ENCODE assay signal across 35 cellular contexts in genomic region chr20:54056762-54057639, GRCh38. TPM values are rescaled to one million over a fixed set of nuclear protein-coding genes. Genes with fewer than 3 reads are reported as not detected.
DNase-seq lines count a peak whose midpoint lies in the region; ATAC-seq, FAIRE-seq and TF ChIP-seq lines count a peak whose summit lies in the region.
"Had no signal": no experiment of that assay in that cellular context is flagged by ENCODE, and none has a peak within 500 bp of the region (broad histone marks: within the 10 kb centered on the region; RNA-seq: fewer than 3 reads in every experiment).

No MANE protein-coding gene starts in this region.

- TF ChIP-seq CTCF in GM12878 (IDR thresholded peaks at IDR 0.05 in 2 of 3, conservative IDR thresholded peaks at IDR 0.05 in 1 of 3; ENCODE audit: control insufficient read depth in 2 of 3, extremely low read depth in 1 of 3, insufficient read depth in 1 of 3, low read depth in 3 of 3, low read length in 3 of 3) (no peak; a peak in 1 of 6 replicates), right atrium auricular region (IDR thresholded peaks at IDR 0.05) (no peak)

- intact Hi-C loops in GM12878 (cut with micrococcal nuclease; ENCODE audit: unreplicated experiment), result no loop called here

- no peaks in the 10 kb centered on the region for H3K79me1 ChIP-seq in mesendoderm (ENCODE audit: low read length)

- H4K5ac ChIP-seq in mesendoderm (ENCODE audit: low read length), result no peak overlapping the region

- no peak overlapping the region for H2AFZ ChIP-seq in GM12878 (ENCODE audit: control insufficient read depth, low read depth, low read length)

- BruUV-seq in GM12878 (replicated peaks; lab: Mats Ljungman, UMichigan), result no TSS peak

- H3K4me2 ChIP-seq in GM12878 (ENCODE audit: control insufficient read depth, insufficient read depth) (no peak overlapping the region), mesendoderm (ENCODE audit: low read length) (no peak overlapping the region)

- no peak overlapping the region for H3K23ac ChIP-seq in mesendoderm (ENCODE audit: low read length)

- H3K4me3 ChIP-seq in GM12878 (no peak overlapping the region), mesendoderm (ENCODE audit: low read length) (no peak overlapping the region), right atrium auricular region (no peak overlapping the region)
- H3K4me3 ChIP-seq: body of pancreas, esophagus squamous epithelium, gastrocnemius medialis, prostate gland, sigmoid colon, stomach, uterus had no signal

- H3K4ac ChIP-seq in mesendoderm (ENCODE audit: low read depth, low read length), result no peak overlapping the region

- in situ Hi-C loops in GM12878 (cut with MboI), result no loop called here

- H3K27ac ChIP-seq in GM12878 (ENCODE audit: control insufficient read depth, insufficient read depth) (no peak overlapping the region), mesendoderm (ENCODE audit: low read depth, low read length) (no peak overlapping the region), right atrium auricular region (no peak overlapping the region)
- H3K27ac ChIP-seq: body of pancreas, esophagus squamous epithelium, gastrocnemius medialis, prostate gland, sigmoid colon, stomach, uterus had no signal

- no peaks in the 10 kb centered on the region for H4K20me1 ChIP-seq in GM12878 (ENCODE audit: control insufficient read depth, insufficient read depth)

- SMC1A ChIA-PET in GM12878 (lab: Charles Lee; ENCODE audit: uncharacterized antibody, unreplicated experiment), result interaction anchor here (0.6 to 1.6 kb wide), 11 partner anchors 9 to 342 kb away, joined by 3 to 12 read pairs (median 3); no protein-coding TSS in a partner anchor

- H3K9me3 ChIP-seq in GM12878 (replicated peaks; ENCODE audit: control insufficient read depth, insufficient read depth, low read length), result peaks cover 4% of the 10 kb centered on the region; the same call in 2 of the 3 replicates
- no peaks in the 10 kb centered on the region for H3K9me3 ChIP-seq in right atrium auricular region
- H3K9me3 ChIP-seq: BE2C, body of pancreas, esophagus squamous epithelium, gastrocnemius medialis, prostate gland, sigmoid colon, stomach, uterus had no signal

- H3K79me2 ChIP-seq in GM12878 (ENCODE audit: control insufficient read depth, insufficient read depth, low read length), result no peaks in the 10 kb centered on the region
- no peaks in the 10 kb centered on the region for H3K79me2 ChIP-seq in mesendoderm (ENCODE audit: control insufficient read depth, insufficient read depth, low read length)

- H2AK5ac ChIP-seq in mesendoderm (ENCODE audit: low read length), result no peak overlapping the region

- POLR2A ChIA-PET in GM12878 (lab: Charles Lee), result no interaction called here

- H3K56ac ChIP-seq in mesendoderm (ENCODE audit: low read length), result no peak overlapping the region

- CTCF ChIA-PET in GM12878 (lab: Yijun Ruan, JAX), result interaction anchor here (0.6 to 2.0 kb wide), 7 partner anchors 9 to 613 kb away, joined by 3 to 5 read pairs (median 3); no protein-coding TSS in a partner anchor

- ATAC-seq in GM12878 (no peak; the same call in 2 of the 3 replicates), GM21529 (IDR thresholded peaks at IDR 0.05; ENCODE audit: unreplicated experiment) (no peak)
- ATAC-seq: body of pancreas; gastrocnemius medialis; naive thymus-derived CD8-positive, alpha-beta T cell; SK-N-SH treated with all-trans-retinoic acid at 6 μM for 48 hours had no signal

- no peak overlapping the region for H3K18ac ChIP-seq in mesendoderm (ENCODE audit: low read length)

- TF ChIP-seq RAD21 in GM12878 (IDR thresholded peaks at IDR 0.05; ENCODE audit: insufficient read depth, low read depth, low read length), result no peak

- H3K4me1 ChIP-seq in GM12878 (ENCODE audit: control insufficient read depth, insufficient read depth, low read length), result no peaks in the 10 kb centered on the region
- H3K4me1 ChIP-seq in mesendoderm (ENCODE audit: control insufficient read depth, low read depth, low read length), result no peaks in the 10 kb centered on the region
- H3K4me1 ChIP-seq in right atrium auricular region, result no peaks in the 10 kb centered on the region
- H3K4me1 ChIP-seq: BE2C, gastrocnemius medialis, prostate gland, uterus had no signal

- peak; percentile 77 for DNase-seq in SIG-M5 treated with dmso at 0.1 percent for 504 hours (lab: John Stamatoyannopoulos, UW; ENCODE audit: unreplicated experiment)
- no peak for DNase-seq in SIG-M5 (lab: John Stamatoyannopoulos, UW)
- peak; percentile 32 for DNase-seq in NAMALWA (ENCODE audit: low spot score)
- no peak for DNase-seq in GM12878 (ENCODE audit: low read depth, low spot score)
- DNase-seq in mesendoderm, result peak; percentile 26
- no peak for DNase-seq in NCI-H146 treated with DMSO at 0.1 percent for 48 hours (lab: John Stamatoyannopoulos, UW; ENCODE audit: unreplicated experiment)
- DNase-seq in right atrium auricular region (ENCODE audit: low spot score), result no peak
- DNase-seq: activated CD4-positive, alpha-beta memory T cell treated with anti-CD3 and anti-CD28 coated beads, Interleukin-2, amount 10 ng/mL, durations not matched to agents 7 days and 5 days; activated CD4-positive, alpha-beta T cell treated with anti-CD3 and anti-CD28 coated beads for 1 hour; activated CD8-positive, alpha-beta memory T cell treated with anti-CD3 and anti-CD28 coated beads, Interleukin-2, amount 50 U/mL, for 4 hours; activated naive CD4-positive, alpha-beta T cell treated with anti-CD3 and anti-CD28 coated beads for 36 hours; BE2C; body of pancreas; DMS 273 treated with DMSO at 0.1 percent for 48 hours; esophagus squamous epithelium; gastrocnemius medialis; Karpas-422; kidney glomerular epithelial cell; MV-4-11; naive thymus-derived CD8-positive, alpha-beta T cell; NCI-H1436 treated with DMSO at 0.1 percent for 48 hours; NCI-H2107; NCI-H446; NCI-H748 treated with DMSO at 0.1 percent for 48 hours; sigmoid colon; stimulated activated CD4-positive, alpha-beta T cell treated with anti-CD3 and anti-CD28 coated beads, Interleukin-12 subunit alpha, Interleukin-12 subunit beta, amount 100 ng/mL, for 4 hours; stimulated activated CD4-positive, alpha-beta T cell treated with anti-CD3 and anti-CD28 coated beads, Interleukin-2, amount 100 ng/mL, for 48 hours; stomach; uterus had no signal

- H4K8ac ChIP-seq in mesendoderm (ENCODE audit: low read depth, low read length), result no peak overlapping the region

- no peak overlapping the region for H3K9ac ChIP-seq in GM12878 (ENCODE audit: control insufficient read depth, insufficient read depth, low read length)
- H3K9ac ChIP-seq in mesendoderm (ENCODE audit: low read length), result no peak overlapping the region

- no peak for FAIRE-seq in GM12878 (lab: Jason Lieb, UNC)
- FAIRE-seq: TTC549 had no signal

- H2BK120ac ChIP-seq in mesendoderm (ENCODE audit: low read depth, low read length), result no peak overlapping the region

- 79% methylated on average over 3 of the region's 3 CpGs for WGBS in GM12878 (ENCODE audit: insufficient coverage, insufficient replicate concordance, low lambda C conversion rate, missing lambda C conversion rate)
- WGBS in mesendoderm (ENCODE audit: extremely low coverage, insufficient coverage, low lambda C conversion rate), result no CpG with 5 or more reads among the region's 3 CpGs

- TF ChIP-seq EP300 in GM12878 (IDR thresholded peaks at IDR 0.05; ENCODE audit: borderline replicate concordance in 1 of 2, control insufficient read depth in 1 of 2, low read depth in 2 of 2, low read length in 2 of 2), result no peak

- H2BK5ac ChIP-seq in mesendoderm (ENCODE audit: low read length), result no peak overlapping the region

- RAD21 ChIA-PET in GM12878 (lab: Charles Lee; ENCODE audit: unreplicated experiment), result interaction anchor here (1.0 to 1.4 kb wide), 4 partner anchors 39 to 126 kb away, joined by 3 to 5 read pairs (median 4); no protein-coding TSS in a partner anchor

- H2BK15ac ChIP-seq in mesendoderm (replicated peaks; ENCODE audit: low read depth), result no peak overlapping the region

- H3K27me3 ChIP-seq in GM12878 (replicated peaks in 1 of 2; ENCODE audit: control insufficient read depth in 2 of 2, insufficient read depth in 2 of 2, low read length in 1 of 2), result no peaks in the 10 kb centered on the region; a peak in 1 of 4 replicates
- no peaks in the 10 kb centered on the region for H3K27me3 ChIP-seq in mesendoderm (ENCODE audit: insufficient read depth, low read length, poor library complexity)
- H3K27me3 ChIP-seq in right atrium auricular region, result no peaks in the 10 kb centered on the region
- H3K27me3 ChIP-seq: BE2C, body of pancreas, esophagus squamous epithelium, gastrocnemius medialis, sigmoid colon, stomach, uterus had no signal

- TF ChIP-seq POLR2A in GM12878 (IDR thresholded peaks at IDR 0.05; ENCODE audit: low read depth, low read length), result no peak

- H3K36me3 ChIP-seq in GM12878 (ENCODE audit: control insufficient read depth in 2 of 2, insufficient read depth in 2 of 2, low read length in 1 of 2) (no peaks in the 10 kb centered on the region), mesendoderm (ENCODE audit: control insufficient read depth, insufficient read depth, low read length) (no peaks in the 10 kb centered on the region), right atrium auricular region (no peaks in the 10 kb centered on the region)
- H3K36me3 ChIP-seq: BE2C, esophagus squamous epithelium, gastrocnemius medialis, prostate gland, sigmoid colon, uterus had no signal

TF ChIP-seq in GM12878, 131 proteins besides CTCF, POLR2A, EP300 and RAD21:
- TF ChIP-seq BCL11A (IDR thresholded peaks at IDR 0.05; ENCODE audit: low read depth, low read length) (no peak), NFXL1 (IDR thresholded peaks at IDR 0.05; ENCODE audit: borderline replicate concordance) (0 out of 2 replicates have a peak, but pooled peaks have one; percentile 14), STAT3 (IDR thresholded peaks at IDR 0.05; ENCODE audit: low read depth, low read length) (no peak)

RNA-seq across cellular contexts. Expression of gene BCAS1, which starts 13.4 kb away (rescaled TPM):
- 1.1 and 1.2 TPM in 2 replicates for total RNA-seq in GM12878 (2013; cell fraction: nucleolus; rRNA removed)
- total RNA-seq in GM12878 (2014; rRNA removed) (0.45 and 0.54 TPM in 2 replicates), GM12878 (2014; rRNA removed; fragmentation: Illumina TruSeq; extraction: Trizol) (0.72 and 0.78 TPM in 2 replicates), GM12878 (2021) (0.56 TPM in 2 replicates), right atrium auricular region (not detected)
- 2.0 TPM for polyA plus RNA-seq in GM12878 (2011; ENCODE audit: low read depth)
- polyA plus RNA-seq in GM12878 (2011; rRNA removed) (0.24 and 0.34 TPM in 2 replicates), GM12878 (2014; fragmentation: Illumina TruSeq; extraction: Trizol) (0.87 and 1.00 TPM in 2 replicates), GM12878 (2014; fragmentation: Nextera tagmentation; extraction: Ambion mirVana) (under 1 TPM; 0.21 to 0.51 TPM), GM12878 (2014; rRNA removed) (0.67 and 0.74 TPM in 2 replicates), GM12878 (2016; fragmentation: Nextera tagmentation; extraction: Ambion mirVana) (1 to 10 TPM in 1 of 2 experiments, under 1 TPM in 1; 0.54 to 1.4 TPM)
- polyA plus RNA-seq in GM12878 (2011; cell fraction: cytosol; rRNA removed), result 0.23 and 0.25 TPM in 2 replicates
- polyA plus RNA-seq in GM12878 (2011; cell fraction: nucleus; rRNA removed), result 0.51 and 0.66 TPM in 2 replicates
- polyA plus RNA-seq in GM12878 (2012), result 3.0 and 5.4 TPM in 2 replicates
- polyA minus RNA-seq in GM12878 (2011; rRNA and poly(A)+ RNA removed), result 0.67 and 0.80 TPM in 2 replicates
- not detected in 2 replicates for polyA minus RNA-seq in GM12878 (2011; cell fraction: cytosol; rRNA and poly(A)+ RNA removed)
- polyA minus RNA-seq in GM12878 (2011; cell fraction: nucleus; rRNA and poly(A)+ RNA removed), result 0.96 and 0.97 TPM in 2 replicates
- 0.13 TPM for polyA plus RNA-seq in mesendoderm (2013, experiment 1 of 2)
- polyA plus RNA-seq in mesendoderm (2013, experiment 2 of 2), result 0.11 TPM
- total RNA-seq: activated CD4-positive, alpha-beta memory T cell treated with anti-CD3 and anti-CD28 coated beads, Interleukin-2, amount 10 ng/mL, durations not matched to agents 7 days and 5 days; activated T-helper 1 cell treated with anti-CD3 and anti-CD28 coated beads, Interleukin-12 subunit alpha, Interleukin-12 subunit beta, Interleukin-2, Interleukin-4 antibody, amounts not matched to agents 30 ng/mL and 10 ng/mL and 1 ng/mL, durations not matched to agents 14 hours and 24 hours and 36 hours; dermis microvascular lymphatic vessel endothelial cell; naive thymus-derived CD8-positive, alpha-beta T cell had no signal
- polyA plus RNA-seq: naive thymus-derived CD8-positive, alpha-beta T cell had no signal

Comparison
In these comparisons a context has a peak if more than half of its experiments do, and no peak if none do; other contexts are left out.
1. DNase-seq: peak in SIG-M5 treated with dmso at 0.1 percent for 504 hours (single experiment), NAMALWA (single experiment) and mesendoderm (single experiment); none in SIG-M5 (single experiment), GM12878 (single experiment), NCI-H146 treated with DMSO at 0.1 percent for 48 hours (single experiment) and right atrium auricular region (single experiment).